In genomic region chr6:64479134-64479533, GRCh38 we compare ENCODE assay signal across 25 cellular contexts.
DNase-seq lines count a peak whose midpoint lies in the region; ATAC-seq and TF ChIP-seq lines count a peak whose summit lies in the region.
"Had no signal": no experiment of that assay in that cellular context is flagged by ENCODE, and none has a peak within 500 bp of the region (broad histone marks: within the 10 kb centered on the region; RNA-seq: fewer than 3 reads in every experiment).

No MANE protein-coding gene starts in this region.

- H3K36me3 ChIP-seq in HEK293 (ENCODE audit: control insufficient read depth in 2 of 2, insufficient read depth in 1 of 2, low read length in 2 of 2) (no peaks in the 10 kb centered on the region), IMR-90 (ENCODE audit: control insufficient read depth, insufficient read depth, low read length) (no peaks in the 10 kb centered on the region)
- H3K36me3 ChIP-seq: BE2C, BLaER1 had no signal

- DNase-seq in NCI-H82 (lab: John Stamatoyannopoulos, UW): peak; percentile 15
- no peak for DNase-seq in NCI-H82 treated with DMSO at 0.1 percent for 48 hours (lab: John Stamatoyannopoulos, UW; ENCODE audit: unreplicated experiment)
- no peak for DNase-seq in IMR-90
- DNase-seq in SK-MEL-5 (ENCODE audit: low read depth, low spot score): peak; percentile 5
- DNase-seq in T-helper 9 cell: no peak
- no peak for DNase-seq in NCI-H1105 treated with DMSO at 0.1 percent for 48 hours (lab: John Stamatoyannopoulos, UW)
- DNase-seq: BE2C; C1 segment of cervical spinal cord; CD4-positive, alpha-beta memory T cell; CD4-positive, CD25-positive, alpha-beta regulatory T cell; CD8-positive, alpha-beta memory T cell; COR-L47; DMS 273 treated with DMSO at 0.1 percent for 48 hours; DMS153; DMS53; DMS79; DND-41; EL; GDM1 had no signal

- H3K56ac ChIP-seq in IMR-90 (ENCODE audit: extremely low read depth, insufficient read depth, low read length): no peak overlapping the region

- H2BK5ac ChIP-seq in IMR-90 (ENCODE audit: low read depth, low read length, poor library complexity, severe bottlenecking): no peak overlapping the region

- no peak overlapping the region for H3K4me2 ChIP-seq in IMR-90 (ENCODE audit: low read depth, low read length)
- H3K4me2 ChIP-seq: A549, BLaER1 had no signal

- ATAC-seq in IMR-90 (ENCODE audit: low read depth) (no peak), HG03354 (IDR thresholded peaks at IDR 0.05; ENCODE audit: poor library complexity, severe bottlenecking, unreplicated experiment) (no peak)
- ATAC-seq: A549, GM12878 had no signal

- no peak overlapping the region for H3K9ac ChIP-seq in IMR-90 (ENCODE audit: low read depth, low read length)
- H3K9ac ChIP-seq: BLaER1 had no signal

- TF ChIP-seq RAD21 in IMR-90 (IDR thresholded peaks at IDR 0.05; ENCODE audit: low read length): no peak

- no peaks in the 10 kb centered on the region for H3K9me1 ChIP-seq in IMR-90 (ENCODE audit: insufficient read depth, low read length)

- H3K18ac ChIP-seq in IMR-90 (ENCODE audit: low read depth, low read length): no peak overlapping the region

- intact Hi-C loops in IMR-90 (cut with micrococcal nuclease): no loop called here

- H3K9me3 ChIP-seq in HEK293 (ENCODE audit: control insufficient read depth, insufficient read depth, low read depth, low read length): no peaks in the 10 kb centered on the region
- no peaks in the 10 kb centered on the region for H3K9me3 ChIP-seq in IMR-90 (ENCODE audit: control insufficient read depth, insufficient read depth, low read length)
- H3K9me3 ChIP-seq: A549, BE2C, BLaER1 had no signal

- no peak overlapping the region for H3K14ac ChIP-seq in IMR-90 (replicated peaks; ENCODE audit: low read depth, low read length)

- no peaks in the 10 kb centered on the region for H4K20me1 ChIP-seq in IMR-90 (ENCODE audit: insufficient read depth, low read length)
- H4K20me1 ChIP-seq: BLaER1 had no signal

- WGBS in IMR-90 (ENCODE audit: extremely low coverage in 2 of 2, insufficient read length in 1 of 2), 2 experiments: 82% methylated on average over 1 of the region's 1 CpG; no CpG with 5 or more reads in 1 of the 2 experiments

- H2AFZ ChIP-seq in IMR-90 (replicated peaks; ENCODE audit: low read length, poor library complexity): no peak overlapping the region

- BruUV-seq in IMR-90 (replicated peaks; lab: Mats Ljungman, UMichigan): no TSS peak

- POLR2A ChIA-PET in HEK293 (lab: Yijun Ruan, JAX): no interaction called here
- POLR2A ChIA-PET in IMR-90 (lab: Charles Lee; ENCODE audit: unreplicated experiment): no interaction called here

- no peak overlapping the region for H4K91ac ChIP-seq in IMR-90 (ENCODE audit: insufficient read depth, low read depth, low read length)

- H3K4me3 ChIP-seq in HEK293 (ENCODE audit: low read depth, low read length): no peak overlapping the region
- no peak overlapping the region for H3K4me3 ChIP-seq in IMR-90 (ENCODE audit: insufficient read depth, low read depth, low read length)
- H3K4me3 ChIP-seq: A549, BLaER1, GM12878 had no signal

- dilution Hi-C loops in IMR-90 (cut with HindIII; ENCODE audit: low sequenced_read_pairs, unreplicated experiment): no loop called here

- CTCF ChIA-PET in HEK293 (lab: Yijun Ruan, JAX): no interaction called here
- CTCF ChIA-PET in IMR-90 (lab: Yijun Ruan, JAX): no interaction called here

- no peak overlapping the region for H4K5ac ChIP-seq in IMR-90 (ENCODE audit: low read depth, low read length)

- no peak overlapping the region for H2AK9ac ChIP-seq in IMR-90 (replicated peaks; ENCODE audit: low read depth, low read length, poor library complexity)

- H3K79me1 ChIP-seq in IMR-90 (ENCODE audit: low read depth in 1 of 2, low read length in 2 of 2): no peaks in the 10 kb centered on the region

- H3K27ac ChIP-seq in HEK293 (ENCODE audit: extremely low read depth, low read depth, low read length) (no peak overlapping the region), IMR-90 (ENCODE audit: insufficient read depth, low read length) (no peak overlapping the region)
- H3K27ac ChIP-seq: 22Rv1, A549, BLaER1 had no signal

- H2BK15ac ChIP-seq in IMR-90 (ENCODE audit: low read depth, low read length): no peak overlapping the region

- H2BK120ac ChIP-seq in IMR-90 (ENCODE audit: low read depth, low read length): no peak overlapping the region

- H3K27me3 ChIP-seq in IMR-90 (ENCODE audit: control insufficient read depth, insufficient read depth, low read length): no peaks in the 10 kb centered on the region
- H3K27me3 ChIP-seq: BE2C, BLaER1 had no signal

- no peak overlapping the region for H2BK20ac ChIP-seq in IMR-90 (ENCODE audit: low read depth, low read length)

- TF ChIP-seq CTCF in HEK293 (tag by site-specific recombination; IDR thresholded peaks at IDR 0.05) (no peak), IMR-90 (conservative IDR thresholded peaks at IDR 0.05; ENCODE audit: low read depth, low read length) (no peak)

- no peak overlapping the region for H3K23ac ChIP-seq in IMR-90 (ENCODE audit: low read depth, low read length)

- TF ChIP-seq POLR2A in IMR-90 (IDR thresholded peaks at IDR 0.05; ENCODE audit: low read depth, low read length): no peak

- H4K8ac ChIP-seq in IMR-90 (ENCODE audit: low read depth in 2 of 2, low read length in 2 of 2): no peak overlapping the region

- no peak overlapping the region for H3K4ac ChIP-seq in IMR-90 (ENCODE audit: low read depth, low read length)

- H2AK5ac ChIP-seq in IMR-90 (ENCODE audit: low read depth, low read length): no peak overlapping the region

- H3K4me1 ChIP-seq in HEK293 (ENCODE audit: control insufficient read depth, insufficient read depth, low read length) (no peaks in the 10 kb centered on the region), IMR-90 (ENCODE audit: control insufficient read depth, insufficient read depth, low read length) (no peaks in the 10 kb centered on the region)
- H3K4me1 ChIP-seq: A549, BE2C, BLaER1 had no signal

- in situ Hi-C loops in IMR-90 (cut with MboI; ENCODE audit: low sequenced_read_pairs) (no loop called here), SK-MEL-5 (cut with HindIII; ENCODE audit: low pct_unique_long_range_greater_than_20kb, low sequenced_read_pairs) (no loop called here)

TF ChIP-seq in HEK293, 187 proteins besides CTCF, POLR2A, EP300 and RAD21:
- TF ChIP-seq ATF2 (tag by site-specific recombination; IDR thresholded peaks at IDR 0.05; ENCODE audit: low read depth): peak; percentile 60; the same call in 1 of the 2 replicates
- TF ChIP-seq ZNF366 (tag by site-specific recombination; conservative IDR thresholded peaks at IDR 0.05): no peak

TF ChIP-seq in IMR-90, 13 proteins besides CTCF, POLR2A, EP300 and RAD21:
- TF ChIP-seq FOS (IDR thresholded peaks at IDR 0.05; ENCODE audit: low read depth, low read length) (no peak), SMC3 (IDR thresholded peaks at IDR 0.05; ENCODE audit: low read depth, low read length) (no peak), CEBPB (IDR thresholded peaks at IDR 0.05; ENCODE audit: low read depth, low read length) (0 out of 2 replicates have a peak, but pooled peaks have one; percentile 4)

Comparison
In these comparisons a context has a peak if more than half of its experiments do, and no peak if none do; other contexts are left out.
1. DNase-seq: peak in NCI-H82 (single experiment) and SK-MEL-5 (single experiment); none in NCI-H82 treated with DMSO at 0.1 percent for 48 hours (single experiment), IMR-90 (single experiment), T-helper 9 cell (single experiment) and NCI-H1105 treated with DMSO at 0.1 percent for 48 hours (single experiment).